In genomic region chr2:44596537-44597320, GRCh38 we compare ENCODE assay signal across 13 cellular contexts.
DNase-seq lines count a peak whose midpoint lies in the region; ATAC-seq and TF ChIP-seq lines count a peak whose summit lies in the region.
"Had no signal": no experiment of that assay in that cellular context is flagged by ENCODE, and none has a peak within 500 bp of the region (broad histone marks: within the 10 kb centered on the region; RNA-seq: fewer than 3 reads in every experiment).

No MANE protein-coding gene starts in this region.

- POLR2A ChIA-PET in HEK293 (lab: Yijun Ruan, JAX), result no interaction called here

- ATAC-seq in GM18511 (IDR thresholded peaks at IDR 0.05; ENCODE audit: unreplicated experiment) (peak; percentile 72), sciatic nerve (peak; percentile 45)
- ATAC-seq: heart right ventricle had no signal

- H3K36me3 ChIP-seq in HEK293 (ENCODE audit: control insufficient read depth in 2 of 2, insufficient read depth in 1 of 2, low read length in 2 of 2) (no peaks in the 10 kb centered on the region), colonic mucosa (no peaks in the 10 kb centered on the region)
- H3K36me3 ChIP-seq: heart right ventricle, suprapubic skin had no signal

- no peak overlapping the region for H3K9ac ChIP-seq in colonic mucosa (ENCODE audit: low read depth in 2 of 2, low read length in 2 of 2)

- CTCF ChIA-PET in HEK293 (lab: Yijun Ruan, JAX), result interaction anchor here (1.1 kb wide), 1 partner anchor 360 kb away, joined by 3 read pairs; no protein-coding TSS in a partner anchor

- H3K27me3 ChIP-seq in colonic mucosa, result no peaks in the 10 kb centered on the region
- H3K27me3 ChIP-seq: heart right ventricle, suprapubic skin had no signal

- H3K4me1 ChIP-seq in HEK293 (ENCODE audit: control insufficient read depth, insufficient read depth, low read length), result no peaks in the 10 kb centered on the region
- H3K4me1 ChIP-seq in colonic mucosa, result no peaks in the 10 kb centered on the region
- H3K4me1 ChIP-seq: suprapubic skin had no signal

- intact Hi-C loops in sciatic nerve (cut with DNase I) (no loop called here), colonic mucosa (cut with DNase I) (no loop called here)

- H3K27ac ChIP-seq in HEK293 (ENCODE audit: extremely low read depth, low read depth, low read length) (no peak overlapping the region), colonic mucosa (no peak overlapping the region)
- H3K27ac ChIP-seq: heart right ventricle, suprapubic skin had no signal

- DNase-seq in NCI-H69 (lab: John Stamatoyannopoulos, UW), result peak; percentile 38
- DNase-seq in sciatic nerve (ENCODE audit: low spot score), result no peak
- no peak for DNase-seq in colonic mucosa
- no peak for DNase-seq in SKM-1 (lab: John Stamatoyannopoulos, UW; ENCODE audit: unreplicated experiment)
- no peak for DNase-seq in foreskin melanocyte
- DNase-seq: activated CD4-positive, alpha-beta T cell treated with anti-CD3 and anti-CD28 coated beads, Interleukin-2, amount 10 ng/mL, durations not matched to agents 7 days and 5 days; activated T-cell treated with anti-CD3 and anti-CD28 coated beads, Interleukin-2, amount 50 U/mL, for 48 hours; H9; heart right ventricle; Right ventricle myocardium superior had no signal

- TF ChIP-seq CTCF in HEK293 (tag by site-specific recombination; IDR thresholded peaks at IDR 0.05) (no peak), colonic mucosa (IDR thresholded peaks at IDR 0.05) (no peak)

- no peak overlapping the region for H3K4me3 ChIP-seq in HEK293 (ENCODE audit: low read depth, low read length)
- H3K4me3 ChIP-seq in colonic mucosa, result no peak overlapping the region
- H3K4me3 ChIP-seq: heart right ventricle, suprapubic skin had no signal

- no peaks in the 10 kb centered on the region for H3K9me3 ChIP-seq in HEK293 (ENCODE audit: control insufficient read depth, insufficient read depth, low read depth, low read length)
- H3K9me3 ChIP-seq in colonic mucosa, result no peaks in the 10 kb centered on the region
- H3K9me3 ChIP-seq: suprapubic skin had no signal

TF ChIP-seq in HEK293, 187 proteins besides CTCF, POLR2A, EP300 and RAD21:
- TF ChIP-seq ZNF596 (tag by site-specific recombination; IDR thresholded peaks at IDR 0.05) (no peak), ZBTB17 (tag by site-specific recombination; IDR thresholded peaks at IDR 0.05) (peak; percentile 36; the same call in 1 of the 2 replicates), ZBTB6 (tag by site-specific recombination; IDR thresholded peaks at IDR 0.05) (no peak), ATF2 (tag by site-specific recombination; IDR thresholded peaks at IDR 0.05; ENCODE audit: low read depth) (peak; percentile 38; the same call in 1 of the 2 replicates)
